29 cellular contexts compared by ENCODE assay signal in genomic region chr12:71477046-71477445, GRCh38. TPM values are rescaled to one million over a fixed set of nuclear protein-coding genes. Genes with fewer than 3 reads are reported as not detected.
DNase-seq lines count a peak whose midpoint lies in the region; ATAC-seq, FAIRE-seq and TF ChIP-seq lines count a peak whose summit lies in the region.
"Had no signal": no experiment of that assay in that cellular context is flagged by ENCODE, and none has a peak within 500 bp of the region (broad histone marks: within the 10 kb centered on the region; RNA-seq: fewer than 3 reads in every experiment).

No MANE protein-coding gene starts in this region.

- no peak for TF ChIP-seq POLR2A in IMR-90 (IDR thresholded peaks at IDR 0.05; ENCODE audit: low read depth, low read length)
- TF ChIP-seq POLR2A in suprapubic skin (IDR thresholded peaks at IDR 0.05), result no peak
- TF ChIP-seq POLR2A in transverse colon (IDR thresholded peaks at IDR 0.05), result no peak

- in situ Hi-C loops in IMR-90 (cut with MboI; ENCODE audit: low sequenced_read_pairs), result no loop called here
- in situ Hi-C loops in transverse colon (cut with MboI; ENCODE audit: low pct_ligation_motif_present in 1 of 4, low pct_unique_long_range_greater_than_20kb in 1 of 4, low sequenced_read_pairs in 3 of 4), result no loop called here

- TF ChIP-seq CTCF in IMR-90 (conservative IDR thresholded peaks at IDR 0.05; ENCODE audit: low read depth, low read length) (no peak), ascending aorta (IDR thresholded peaks at IDR 0.05) (no peak), suprapubic skin (IDR thresholded peaks at IDR 0.05) (no peak), D721Med (IDR thresholded peaks at IDR 0.05; ENCODE audit: insufficient read depth, missing control alignments) (no peak), transverse colon (IDR thresholded peaks at IDR 0.05) (no peak)

- H2BK5ac ChIP-seq in IMR-90 (ENCODE audit: low read depth, low read length, poor library complexity, severe bottlenecking), result peak overlapping the region; percentile 29

- no peak overlapping the region for H3K4me3 Mint-ChIP-seq in activated CD4-positive, alpha-beta T cell treated with anti-CD3 and anti-CD28 coated beads, Interleukin-2, amount 10 ng/mL, durations not matched to agents 24 days and 14 days
- H3K4me3 Mint-ChIP-seq: activated CD4-positive, alpha-beta T cell treated with anti-CD3 and anti-CD28 coated beads for 36 hours; activated naive CD4-positive, alpha-beta T cell treated with anti-CD3 and anti-CD28 coated beads, Interleukin-2, amount 50 U/mL, for 24 hours had no signal

- H3K18ac ChIP-seq in IMR-90 (ENCODE audit: low read depth, low read length), result peak overlapping the region; percentile 88; the same call in 1 of the 2 replicates

- peak overlapping the region; percentile 64 for H2BK120ac ChIP-seq in IMR-90 (ENCODE audit: low read depth, low read length)

- POLR2A ChIA-PET in IMR-90 (lab: Charles Lee; ENCODE audit: unreplicated experiment), result no interaction called here

- H3K27me3 ChIP-seq in IMR-90 (ENCODE audit: control insufficient read depth, insufficient read depth, low read length), result no peaks in the 10 kb centered on the region; the same call in 1 of the 2 replicates
- no peaks in the 10 kb centered on the region for H3K27me3 ChIP-seq in ascending aorta
- no peaks in the 10 kb centered on the region for H3K27me3 ChIP-seq in suprapubic skin
- H3K27me3 ChIP-seq in transverse colon, result no peaks in the 10 kb centered on the region
- H3K27me3 ChIP-seq: breast epithelium, sigmoid colon had no signal

- no peak overlapping the region for H4K8ac ChIP-seq in IMR-90 (ENCODE audit: low read depth in 2 of 2, low read length in 2 of 2)

- no peaks in the 10 kb centered on the region for H3K36me3 ChIP-seq in IMR-90 (ENCODE audit: control insufficient read depth, insufficient read depth, low read length)
- H3K36me3 ChIP-seq in ascending aorta, result no peaks in the 10 kb centered on the region
- H3K36me3 ChIP-seq in suprapubic skin, result no peaks in the 10 kb centered on the region
- H3K36me3 ChIP-seq in transverse colon, result no peaks in the 10 kb centered on the region
- H3K36me3 ChIP-seq: breast epithelium, sigmoid colon had no signal

- H2AK9ac ChIP-seq in IMR-90 (replicated peaks; ENCODE audit: low read depth, low read length, poor library complexity), result no peak overlapping the region

- H3K9ac ChIP-seq in IMR-90 (ENCODE audit: low read depth, low read length), result no peak overlapping the region

- no peak overlapping the region; the same call in 1 of the 2 replicates for H3K14ac ChIP-seq in IMR-90 (replicated peaks; ENCODE audit: low read depth, low read length)

- FAIRE-seq in D721Med (lab: Jason Lieb, UNC), result no peak
- FAIRE-seq: GM18507, GM19239 had no signal

- H3K9me3 ChIP-seq in IMR-90 (ENCODE audit: control insufficient read depth, insufficient read depth, low read length), result no peaks in the 10 kb centered on the region
- no peaks in the 10 kb centered on the region for H3K9me3 ChIP-seq in ascending aorta
- H3K9me3 ChIP-seq in suprapubic skin, result no peaks in the 10 kb centered on the region
- no peaks in the 10 kb centered on the region for H3K9me3 ChIP-seq in transverse colon
- H3K9me3 ChIP-seq: breast epithelium, sigmoid colon had no signal

- H2AK5ac ChIP-seq in IMR-90 (ENCODE audit: low read depth, low read length), result peak overlapping the region; percentile 16; the same call in 1 of the 2 replicates

- peak overlapping the region; percentile 78 for H2BK20ac ChIP-seq in IMR-90 (ENCODE audit: low read depth, low read length)

- no peak overlapping the region for H3K27ac Mint-ChIP-seq in activated CD4-positive, alpha-beta T cell treated with anti-CD3 and anti-CD28 coated beads, Interleukin-2, amount 10 ng/mL, durations not matched to agents 24 days and 14 days
- H3K27ac Mint-ChIP-seq: activated CD4-positive, alpha-beta T cell treated with anti-CD3 and anti-CD28 coated beads for 36 hours; activated naive CD4-positive, alpha-beta T cell treated with anti-CD3 and anti-CD28 coated beads, Interleukin-2, amount 50 U/mL, for 24 hours; progenitor cell of endocrine pancreas had no signal

- H2AFZ ChIP-seq in IMR-90 (replicated peaks; ENCODE audit: low read length, poor library complexity), result peak overlapping the region; percentile 82

- peak overlapping the region; percentile 33; the same call in 1 of the 3 replicates for H2BK15ac ChIP-seq in IMR-90 (ENCODE audit: low read depth, low read length)

- no peaks in the 10 kb centered on the region for H4K20me1 ChIP-seq in IMR-90 (ENCODE audit: insufficient read depth, low read length)

- H3K4me3 ChIP-seq in IMR-90 (ENCODE audit: insufficient read depth, low read depth, low read length) (no peak overlapping the region), ascending aorta (no peak overlapping the region), suprapubic skin (no peak overlapping the region), transverse colon (no peak overlapping the region)
- H3K4me3 ChIP-seq: breast epithelium, sigmoid colon had no signal

- no peaks in the 10 kb centered on the region for H3K79me1 ChIP-seq in IMR-90 (ENCODE audit: low read depth in 1 of 2, low read length in 2 of 2)

- no peak overlapping the region for H4K91ac ChIP-seq in IMR-90 (ENCODE audit: insufficient read depth, low read depth, low read length)

- H3K23ac ChIP-seq in IMR-90 (ENCODE audit: low read depth, low read length), result no peak overlapping the region; the same call in 1 of the 2 replicates

- peak overlapping the region; percentile 58; the same call in 1 of the 2 replicates for H3K4ac ChIP-seq in IMR-90 (ENCODE audit: low read depth, low read length)

- peak overlapping the region; percentile 56; the same call in 1 of the 2 replicates for H4K5ac ChIP-seq in IMR-90 (ENCODE audit: low read depth, low read length)

- H3K4me1 ChIP-seq in IMR-90 (ENCODE audit: control insufficient read depth, insufficient read depth, low read length) (peaks cover 3% of the 10 kb centered on the region; the same call in 1 of the 2 replicates), ascending aorta (peaks cover 0 to 18% of the 10 kb centered on the region in 2 donors), suprapubic skin (peaks cover 6% of the 10 kb centered on the region), transverse colon (no peaks in the 10 kb centered on the region)
- H3K4me1 ChIP-seq: breast epithelium, sigmoid colon had no signal

- no peaks in the 10 kb centered on the region for H3K36me3 Mint-ChIP-seq in activated CD4-positive, alpha-beta T cell treated with anti-CD3 and anti-CD28 coated beads, Interleukin-2, amount 10 ng/mL, durations not matched to agents 24 days and 14 days (ENCODE audit: low read depth)
- H3K36me3 Mint-ChIP-seq: activated naive CD4-positive, alpha-beta T cell treated with anti-CD3 and anti-CD28 coated beads, Interleukin-2, amount 50 U/mL, for 24 hours had no signal

- no peak for TF ChIP-seq EP300 in suprapubic skin (IDR thresholded peaks at IDR 0.05)
- TF ChIP-seq EP300 in transverse colon (IDR thresholded peaks at IDR 0.05; ENCODE audit: low read depth), result no peak

- peak overlapping the region; percentile 20; the same call in 1 of the 2 replicates for H3K4me2 ChIP-seq in IMR-90 (ENCODE audit: low read depth, low read length)

- TF ChIP-seq RAD21 in IMR-90 (IDR thresholded peaks at IDR 0.05; ENCODE audit: low read length), result no peak

- BruUV-seq in IMR-90 (replicated peaks; lab: Mats Ljungman, UMichigan), result no TSS peak

- dilution Hi-C loops in IMR-90 (cut with HindIII; ENCODE audit: low sequenced_read_pairs, unreplicated experiment), result no loop called here

- no peaks in the 10 kb centered on the region for H3K4me1 Mint-ChIP-seq in activated CD4-positive, alpha-beta T cell treated with anti-CD3 and anti-CD28 coated beads, Interleukin-2, amount 10 ng/mL, durations not matched to agents 24 days and 14 days
- H3K4me1 Mint-ChIP-seq: activated CD4-positive, alpha-beta T cell treated with anti-CD3 and anti-CD28 coated beads for 36 hours; activated naive CD4-positive, alpha-beta T cell treated with anti-CD3 and anti-CD28 coated beads, Interleukin-2, amount 50 U/mL, for 24 hours had no signal

- no CpG with 5 or more reads among the region's 3 CpGs for WGBS in IMR-90 (ENCODE audit: extremely low coverage in 2 of 2, insufficient read length in 1 of 2), 2 experiments
- 49% methylated on average over 3 of the region's 3 CpGs for WGBS in suprapubic skin
- 32 to 44% methylated on average over 3 of the region's 3 CpGs for WGBS in transverse colon (ENCODE audit: low coverage in 1 of 2), 2 donors

- ATAC-seq in IMR-90 (ENCODE audit: low read depth), result no peak
- ATAC-seq: activated CD4-positive, alpha-beta T cell treated with anti-CD3 and anti-CD28 coated beads for 36 hours; left colon; Panc1 had no signal

- H3K27ac ChIP-seq in IMR-90 (ENCODE audit: insufficient read depth, low read length) (no peak overlapping the region), ascending aorta (peak overlapping the region; percentile 9 to 77), suprapubic skin (peak overlapping the region; percentile 78), transverse colon (no peak overlapping the region)
- H3K27ac ChIP-seq: breast epithelium, C4-2B, HL-60, sigmoid colon, VCaP had no signal

- peak overlapping the region; percentile 41; the same call in 1 of the 2 replicates for H3K56ac ChIP-seq in IMR-90 (ENCODE audit: extremely low read depth, insufficient read depth, low read length)

- intact Hi-C loops in IMR-90 (cut with micrococcal nuclease), result no loop called here
- intact Hi-C loops in ascending aorta (cut with DNase I), result loop anchor here (2.0 to 5.0 kb wide), 3 partner anchors 35 to 482 kb away; partner anchors contain the start of gene RAB21
- intact Hi-C loops in activated CD4-positive, alpha-beta T cell treated with anti-CD3 and anti-CD28 coated beads, Interleukin-2, amount 10 ng/mL, durations not matched to agents 24 days and 14 days (cut with micrococcal nuclease), result no loop called here
- intact Hi-C loops in transverse colon (cut with DNase I; ENCODE audit: low total_unique reads), result no loop called here

- DNase-seq in IMR-90, result no peak
- no peak for DNase-seq in ascending aorta (ENCODE audit: low spot score in 2 of 2)
- peak; percentile 42 for DNase-seq in myocyte (ENCODE audit: low read depth)
- no peak for DNase-seq in suprapubic skin (ENCODE audit: low spot score in 2 of 2)
- DNase-seq in activated CD4-positive, alpha-beta T cell treated with anti-CD3 and anti-CD28 coated beads, Interleukin-2, amount 10 ng/mL, durations not matched to agents 24 days and 14 days, result no peak
- DNase-seq in D721Med (ENCODE audit: insufficient read length, low spot score), result no peak
- DNase-seq in activated T-cell treated with anti-CD3 and anti-CD28 coated beads, Interleukin-2, amount 50 U/mL, for 1 hour, result no peak
- no peak for DNase-seq in transverse colon
- DNase-seq: activated CD4-positive, alpha-beta T cell treated with anti-CD3 and anti-CD28 coated beads for 36 hours; activated CD8-positive, alpha-beta memory T cell treated with anti-CD3 and anti-CD28 coated beads for 24 hours; activated T-cell treated with anti-CD3 and anti-CD28 coated beads for 4 hours; amygdala; Calu3; effector CD4-positive, alpha-beta T cell; left colon; MV-4-11; NCI-H1436 treated with DMSO at 0.1 percent for 48 hours; NCI-H345; sigmoid colon; stimulated activated naive CD4-positive, alpha-beta T cell had no signal

- H3K9me1 ChIP-seq in IMR-90 (ENCODE audit: insufficient read depth, low read length), result peaks cover 3% of the 10 kb centered on the region

- CTCF ChIA-PET in IMR-90 (lab: Yijun Ruan, JAX), result no interaction called here

- no peaks in the 10 kb centered on the region for H3K27me3 Mint-ChIP-seq in activated CD4-positive, alpha-beta T cell treated with anti-CD3 and anti-CD28 coated beads, Interleukin-2, amount 10 ng/mL, durations not matched to agents 24 days and 14 days

- H3K9me3 Mint-ChIP-seq in activated CD4-positive, alpha-beta T cell treated with anti-CD3 and anti-CD28 coated beads, Interleukin-2, amount 10 ng/mL, durations not matched to agents 24 days and 14 days, result no peaks in the 10 kb centered on the region
- H3K9me3 Mint-ChIP-seq: activated naive CD4-positive, alpha-beta T cell treated with anti-CD3 and anti-CD28 coated beads, Interleukin-2, amount 50 U/mL, for 24 hours had no signal

RNA-seq across cellular contexts. Expression of gene LGR5, which starts 37.4 kb away (rescaled TPM):
- total RNA-seq in IMR-90 (2012; rRNA removed) (not detected in 2 replicates), ascending aorta (1.5 TPM), myocyte (not detected in 2 replicates), suprapubic skin (1 to 10 TPM in 3 of 4 donors, under 1 TPM in 1; 0.97 to 5.5 (median 2.9) TPM), transverse colon (1 to 10 TPM in 2 of 4 donors, under 1 TPM in 2; 0.37 to 4.8 (median 1.0) TPM)
- polyA plus RNA-seq in IMR-90 (2012; rRNA removed), result not detected in 2 replicates
- polyA plus RNA-seq in IMR-90 (2012; cell fraction: cytosol; rRNA removed), result not detected in 2 replicates
- polyA plus RNA-seq in IMR-90 (2012; cell fraction: nucleus; rRNA removed; ENCODE audit: low replicate concordance), result not detected in 2 replicates
- polyA plus RNA-seq in myocyte (2012), result 0.03 TPM
- total RNA-seq in activated CD4-positive, alpha-beta T cell treated with anti-CD3 and anti-CD28 coated beads, Interleukin-2, amount 10 ng/mL, durations not matched to agents 24 days and 14 days, result not detected in 2 replicates
- total RNA-seq: activated CD4-positive, alpha-beta T cell treated with anti-CD3 and anti-CD28 coated beads for 36 hours had no signal

Comparison
In these comparisons a context has a peak if more than half of its experiments do, and no peak if none do; other contexts are left out.
1. H3K27ac ChIP-seq: peak in ascending aorta (2 of 2) and suprapubic skin (single experiment); none in IMR-90 (single experiment) and transverse colon (0 of 4).